Comparison of ENCODE assay signal across 9 cellular contexts in genomic region chr7:2732959-2733584, GRCh38. TPM values are rescaled to one million over a fixed set of nuclear protein-coding genes. Genes with fewer than 3 reads are reported as not detected.
DNase-seq lines count a peak whose midpoint lies in the region; ATAC-seq and TF ChIP-seq lines count a peak whose summit lies in the region.
"Had no signal": no experiment of that assay in that cellular context is flagged by ENCODE, and none has a peak within 500 bp of the region (broad histone marks: within the 10 kb centered on the region; RNA-seq: fewer than 3 reads in every experiment).

No MANE protein-coding gene starts in this region.

- peak; percentile 30 for TF ChIP-seq CTCF in chondrocyte (IDR thresholded peaks at IDR 0.05)
- no peak for TF ChIP-seq CTCF in uterus (IDR thresholded peaks at IDR 0.05)
- TF ChIP-seq CTCF in natural killer cell (IDR thresholded peaks at IDR 0.05) = no peak

- no peaks in the 10 kb centered on the region for H3K27me3 Mint-ChIP-seq in chondrocyte (ENCODE audit: low read depth)
- H3K27me3 Mint-ChIP-seq in natural killer cell (ENCODE audit: low read depth in 2 of 2) = peaks cover 10 to 14% of the 10 kb centered on the region in 2 donors

- H3K27ac Mint-ChIP-seq in chondrocyte (ENCODE audit: unreplicated experiment) (peak overlapping the region; percentile 78), natural killer cell (no peak overlapping the region)

- no peak for ATAC-seq in GM21390 (IDR thresholded peaks at IDR 0.05; ENCODE audit: unreplicated experiment)
- ATAC-seq in HG03442 (IDR thresholded peaks at IDR 0.05; ENCODE audit: unreplicated experiment) = no peak
- no peak for ATAC-seq in natural killer cell

- TF ChIP-seq POLR2A in uterus (IDR thresholded peaks at IDR 0.05) = no peak

- peak overlapping the region; percentile 58 to 59 for H3K27ac ChIP-seq in uterus

- H3K36me3 Mint-ChIP-seq in chondrocyte (ENCODE audit: low read depth) (peaks cover 28% of the 10 kb centered on the region), natural killer cell (peaks cover 6% of the 10 kb centered on the region)

- intact Hi-C loops in uterus (cut with DNase I; ENCODE audit: low total_unique reads) = loop anchor here (10.0 kb wide), 1 partner anchor 112 kb away; the partner anchor contains the start of gene GNA12
- intact Hi-C loops in natural killer cell (cut with micrococcal nuclease) = no loop called here

- H3K9me3 Mint-ChIP-seq in chondrocyte (ENCODE audit: low read depth) (peaks cover 2% of the 10 kb centered on the region), natural killer cell (no peaks in the 10 kb centered on the region)

- peaks cover 46% of the 10 kb centered on the region for H3K4me1 Mint-ChIP-seq in chondrocyte (ENCODE audit: low read depth)
- H3K4me1 Mint-ChIP-seq in natural killer cell = peaks cover 20 to 36% of the 10 kb centered on the region in 2 donors

- no peaks in the 10 kb centered on the region for H3K9me3 ChIP-seq in uterus

- no peak overlapping the region for H3K4me3 ChIP-seq in uterus

- DNase-seq in activated effector memory CD4-positive, alpha-beta T cell treated with anti-CD3 and anti-CD28 coated beads, Interleukin-2, amount 50 U/mL, for 16 hours = peak; percentile 47
- no peak for DNase-seq in activated effector memory CD4-positive, alpha-beta T cell treated with Interleukin-2 at 50 U/mL for 16 hours
- DNase-seq in chondrocyte (ENCODE audit: low spot score) (peak; percentile 36), medulla oblongata (ENCODE audit: extremely low spot score) (peak; percentile 39), uterus (peak; percentile 69 to 74), natural killer cell (no peak)
- DNase-seq: stimulated activated CD4-positive, alpha-beta T cell treated with anti-CD3 and anti-CD28 coated beads, Interleukin-4, amount 100 ng/mL, for 24 hours had no signal

- H3K36me3 ChIP-seq in uterus = no peaks in the 10 kb centered on the region

- H3K27me3 ChIP-seq in uterus = no peaks in the 10 kb centered on the region

- H3K4me3 Mint-ChIP-seq in chondrocyte (ENCODE audit: unreplicated experiment) = peak overlapping the region; percentile 0
- H3K4me3 Mint-ChIP-seq in natural killer cell = no peak overlapping the region

- H3K4me1 ChIP-seq in uterus = peaks cover 0 to 9% of the 10 kb centered on the region in 2 donors

RNA-seq across cellular contexts. Expression of gene AMZ1, which starts 45.1 kb away (rescaled TPM):
- total RNA-seq in chondrocyte (9.1 to 11.1 TPM (median 9.6 TPM) in 3 replicates), uterus (1 to 10 TPM in 2 of 4 donors, under 1 TPM in 1, not detected in 1; 0.35 to 4.6 (median 4.4) TPM), natural killer cell (1 to 10 TPM in 1 of 3 donors, under 1 TPM in 2; 0.07 to 1.2 (median 0.27) TPM)

Comparison
In these comparisons a context has a peak if more than half of its experiments do, and no peak if none do; other contexts are left out.
1. DNase-seq: peak in activated effector memory CD4-positive, alpha-beta T cell treated with anti-CD3 and anti-CD28 coated beads, Interleukin-2, amount 50 U/mL, for 16 hours (single experiment), chondrocyte (single experiment), medulla oblongata (single experiment) and uterus (2 of 2); none in activated effector memory CD4-positive, alpha-beta T cell treated with Interleukin-2 at 50 U/mL for 16 hours (single experiment) and natural killer cell (single experiment).